ENCODE assay signal across 21 cellular contexts in the genomic region with DNA sequence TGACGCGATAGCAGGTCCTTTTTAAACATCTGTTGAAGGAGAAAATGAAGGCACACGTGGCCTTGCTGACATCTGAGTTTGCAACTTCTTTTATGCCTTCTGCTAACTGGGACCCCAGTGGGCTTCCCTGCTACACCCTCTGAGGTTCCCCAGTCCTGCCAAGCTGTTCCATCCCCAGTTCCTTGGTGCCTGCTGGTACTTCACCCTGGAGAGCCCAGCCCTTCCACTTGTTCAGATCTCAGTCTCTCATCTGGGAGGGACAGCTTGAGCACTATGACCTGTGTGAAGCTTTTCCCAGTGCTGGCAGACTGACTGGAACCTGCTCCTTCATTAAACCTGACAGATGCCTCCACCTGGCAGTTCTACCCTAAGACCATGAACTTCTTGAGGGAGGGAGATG.
"Had no signal": no experiment of that assay in that cellular context is flagged by ENCODE, and none has a peak within 500 bp of the region (broad histone marks: within the 10 kb centered on the region; RNA-seq: fewer than 3 reads in every experiment).

No MANE protein-coding gene starts in this region.

- H3K27ac ChIP-seq: ascending aorta, body of pancreas, KMS-11, PC-9, VCaP had no signal

- H3K4me3 ChIP-seq: ascending aorta, body of pancreas, PC-9 had no signal

- H3K27me3 ChIP-seq: ascending aorta, body of pancreas had no signal

- H3K36me3 ChIP-seq: ascending aorta had no signal

- H3K9ac ChIP-seq: KMS-11 had no signal

- DNase-seq: activated CD4-positive, alpha-beta memory T cell treated with anti-CD3 and anti-CD28 coated beads, Interleukin-2, amount 10 ng/mL, durations not matched to agents 7 days and 5 days; activated CD4-positive, alpha-beta T cell treated with anti-CD3 and anti-CD28 coated beads, Interleukin-2, amount 50 U/mL, for 1 hour; activated CD4-positive, CD25-positive, alpha-beta regulatory T cell; activated gamma-delta T cell treated with Interleukin-2 at 50 U/mL for 16 hours; activated naive CD4-positive, alpha-beta T cell treated with anti-CD3 and anti-CD28 coated beads, Interleukin-2, amount 10 ng/mL, durations not matched to agents 7 days and 5 days; activated T-cell treated with anti-CD3 and anti-CD28 coated beads for 4 hours; activated T-cell treated with anti-CD3 and anti-CD28 coated beads, Interleukin-2, amount 50 U/mL, for 72 hours; body of pancreas; MM.1S; NCI-H1105; NCI-H1436; NCI-H1694 treated with DMSO at 0.1 percent for 48 hours; NCI-H2029 treated with DMSO at 0.1 percent for 48 hours; NCI-H345; NCI-H510A; NCI-H526 treated with DMSO at 0.1 percent for 48 hours; PC-9; SHP77 treated with DMSO at 0.1 percent for 48 hours had no signal

- H3K4me2 ChIP-seq: KMS-11, PC-9 had no signal

- H3K4me1 ChIP-seq: ascending aorta had no signal

- H3K9me3 ChIP-seq: ascending aorta, body of pancreas had no signal

- ATAC-seq: activated T-cell treated with anti-CD3 and anti-CD28 coated beads, Interleukin-2, amount 50 U/mL, for 72 hours; body of pancreas had no signal
